1 cellular context compared by ENCODE assay signal in genomic region chr3:78134496-78134895, GRCh38.
TF ChIP-seq lines count a peak whose summit lies in the region.

No MANE protein-coding gene starts in this region.

TF ChIP-seq in H1, 55 proteins besides CTCF, POLR2A, EP300 and RAD21:
- no peak for TF ChIP-seq CHD7 (IDR thresholded peaks at IDR 0.05; ENCODE audit: insufficient replicate concordance, low read length)
- TF ChIP-seq MAFK (IDR thresholded peaks at IDR 0.05; ENCODE audit: low read depth, low read length): no peak
- no peak for TF ChIP-seq YY1 (IDR thresholded peaks at IDR 0.05; ENCODE audit: low read depth, low read length)
- TF ChIP-seq NANOG (IDR thresholded peaks at IDR 0.05; ENCODE audit: insufficient read depth, low read depth, low read length, poor library complexity, severe bottlenecking): peak; percentile 80
- no peak for TF ChIP-seq SP2 (IDR thresholded peaks at IDR 0.05; ENCODE audit: low read length)
- TF ChIP-seq SAP30 (IDR thresholded peaks at IDR 0.05; ENCODE audit: insufficient read depth, insufficient replicate concordance, low read length): no peak
TF ChIP-seq in H1: peak in this region for 1.
